Comparison of ENCODE assay signal across 1 cellular context in the genomic region with DNA sequence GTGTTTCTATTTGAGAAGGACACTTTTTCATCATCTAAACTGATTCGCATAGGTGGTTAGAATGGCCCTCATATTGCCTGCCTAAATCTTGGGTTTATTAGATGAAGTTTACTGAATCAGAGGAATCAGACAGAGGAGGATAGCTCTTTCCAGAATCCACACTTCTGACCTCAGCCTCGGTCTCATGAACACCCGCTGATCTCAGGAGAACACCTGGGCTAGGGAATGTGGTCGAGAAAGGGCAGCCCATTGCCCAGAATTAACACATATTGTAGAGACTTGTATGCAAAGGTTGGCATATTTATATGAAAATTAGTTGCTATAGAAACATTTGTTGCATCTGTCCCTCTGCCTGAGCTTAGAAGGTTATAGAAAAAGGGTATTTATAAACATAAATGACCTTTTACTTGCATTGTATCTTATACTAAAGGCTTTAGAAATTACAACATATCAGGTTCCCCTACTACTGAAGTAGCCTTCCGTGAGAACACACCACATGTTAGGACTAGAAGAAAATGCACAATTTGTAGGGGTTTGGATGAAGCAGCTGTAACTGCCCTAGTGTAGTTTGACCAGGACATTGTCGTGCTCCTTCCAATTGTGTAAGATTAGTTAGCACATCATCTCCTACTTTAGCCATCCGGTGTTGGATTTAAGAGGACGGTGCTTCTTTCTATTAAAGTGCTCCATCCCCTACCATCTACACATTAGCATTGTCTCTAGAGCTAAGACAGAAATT.
TF ChIP-seq lines count a peak whose summit lies in the region.

No MANE protein-coding gene starts in this region.

TF ChIP-seq in IMR-90, 13 proteins besides CTCF, POLR2A, EP300 and RAD21:
- TF ChIP-seq CEBPB (IDR thresholded peaks at IDR 0.05; ENCODE audit: low read depth, low read length): peak; percentile 55
- no peak for TF ChIP-seq ELK1 (IDR thresholded peaks at IDR 0.05; ENCODE audit: borderline replicate concordance, low read depth, low read length)
